ENCODE assay signal across 30 cellular contexts in the genomic region with DNA sequence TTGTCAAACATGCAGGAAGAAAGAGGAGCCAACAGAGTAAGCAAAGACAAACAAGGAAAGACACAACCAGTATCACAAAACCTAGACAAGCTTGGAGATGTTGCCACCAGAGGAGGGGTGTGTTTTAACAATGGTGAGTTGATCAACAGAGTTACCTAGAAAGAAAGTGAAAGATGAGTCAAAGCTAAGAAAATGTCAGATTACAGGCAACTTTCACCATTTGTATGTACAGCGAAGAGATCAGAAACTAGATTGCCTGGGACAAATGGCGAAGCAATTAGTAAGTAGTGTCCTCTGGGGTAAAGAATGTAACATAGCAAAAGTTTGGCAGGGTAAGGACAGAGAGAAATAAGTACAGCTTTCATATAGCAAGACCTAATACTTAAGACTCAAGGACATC. TPM values are rescaled to one million over a fixed set of nuclear protein-coding genes. Genes with fewer than 3 reads are reported as not detected.
DNase-seq lines count a peak whose midpoint lies in the region; ATAC-seq and TF ChIP-seq lines count a peak whose summit lies in the region.
"Had no signal": no experiment of that assay in that cellular context is flagged by ENCODE, and none has a peak within 500 bp of the region (broad histone marks: within the 10 kb centered on the region; RNA-seq: fewer than 3 reads in every experiment).

No MANE protein-coding gene starts in this region.

- H3K4me3 ChIP-seq in KMS-11 (IDR thresholded peaks at IDR 0.05; ENCODE audit: insufficient read depth, low read depth, low read length) (no peak overlapping the region), smooth muscle cell (no peak overlapping the region)
- H3K4me3 ChIP-seq: thoracic aorta had no signal

- 79% methylated on average over 2 of the region's 2 CpGs for WGBS in smooth muscle cell (ENCODE audit: low lambda C conversion rate)

- TF ChIP-seq CTCF in KMS-11 (conservative IDR thresholded peaks at IDR 0.05; ENCODE audit: low read depth, low read length) (no peak), smooth muscle cell (IDR thresholded peaks at IDR 0.05; ENCODE audit: borderline replicate concordance, insufficient read depth, poor library complexity, severe bottlenecking) (no peak)

- H3K36me3 ChIP-seq in KMS-11 (ENCODE audit: insufficient read depth) (no peaks in the 10 kb centered on the region), smooth muscle cell (ENCODE audit: low read depth) (no peaks in the 10 kb centered on the region)
- H3K36me3 ChIP-seq: thoracic aorta had no signal

- no peaks in the 10 kb centered on the region for H4K20me1 ChIP-seq in KMS-11 (ENCODE audit: insufficient read depth)
- no peaks in the 10 kb centered on the region for H4K20me1 ChIP-seq in smooth muscle cell (ENCODE audit: low read depth)

- H3K27me3 ChIP-seq in KMS-11 (ENCODE audit: insufficient read depth, low read depth) (no peaks in the 10 kb centered on the region), smooth muscle cell (ENCODE audit: low read depth) (peaks cover 15% of the 10 kb centered on the region)

- DNase-seq in smooth muscle cell (lab: John Stamatoyannopoulos, UW; ENCODE audit: unreplicated experiment) (no peak), AML-193 (lab: John Stamatoyannopoulos, UW) (no peak), AG20443 (ENCODE audit: low spot score) (no peak), NCI-H510A (lab: John Stamatoyannopoulos, UW) (no peak)
- DNase-seq: activated CD4-positive, alpha-beta T cell treated with anti-CD3 and anti-CD28 coated beads, Interleukin-2, amount 10 ng/mL, durations not matched to agents 24 days and 14 days; activated naive CD4-positive, alpha-beta T cell treated with anti-CD3 and anti-CD28 coated beads, Interleukin-2, amount 10 ng/mL, durations not matched to agents 7 days and 5 days; activated T-cell treated with anti-CD3 and anti-CD28 coated beads, Interleukin-2, amount 50 U/mL, for 48 hours; C1 segment of cervical spinal cord; Calu3; H9; head of caudate nucleus; kidney glomerular epithelial cell; NCI-H1105; NCI-H187 treated with DMSO at 0.1 percent for 48 hours; NCI-H524 treated with DMSO at 0.1 percent for 48 hours; NK-92 treated with Interleukin-12 subunit alpha and Interleukin-12 subunit beta, amount 100 ng/mL, for 24 hours; PC-3; SHP77; stimulated activated naive CD4-positive, alpha-beta T cell treated with Interleukin-2 at 50 U/mL for 16 hours had no signal

- H3K4me1 ChIP-seq in KMS-11 (ENCODE audit: low read depth, poor library complexity, severe bottlenecking) (peaks cover 39% of the 10 kb centered on the region), smooth muscle cell (ENCODE audit: low read depth) (peaks cover 2% of the 10 kb centered on the region)

- H3K79me2 ChIP-seq in KMS-11 (ENCODE audit: insufficient read depth, low read depth), result no peaks in the 10 kb centered on the region
- H3K79me2 ChIP-seq in smooth muscle cell (ENCODE audit: low read depth), result no peaks in the 10 kb centered on the region

- H2AFZ ChIP-seq in KMS-11 (ENCODE audit: low read depth) (no peak overlapping the region), smooth muscle cell (ENCODE audit: low read depth) (no peak overlapping the region)

- ATAC-seq in GM18517 (IDR thresholded peaks at IDR 0.05; ENCODE audit: unreplicated experiment), result peak; percentile 40
- ATAC-seq in GM19455 (IDR thresholded peaks at IDR 0.05; ENCODE audit: unreplicated experiment), result peak; percentile 35
- ATAC-seq in HG02885 (IDR thresholded peaks at IDR 0.05; ENCODE audit: poor library complexity, unreplicated experiment), result peak; percentile 58
- ATAC-seq: PC-3 had no signal

- no peaks in the 10 kb centered on the region for H3K9me3 ChIP-seq in smooth muscle cell (replicated peaks; ENCODE audit: low read depth)
- H3K9me3 ChIP-seq: thoracic aorta had no signal

- H3K4me2 ChIP-seq in KMS-11, result peak overlapping the region; percentile 39
- H3K4me2 ChIP-seq in smooth muscle cell, result no peak overlapping the region

- H3K27ac ChIP-seq in KMS-11 (no peak overlapping the region), smooth muscle cell (ENCODE audit: low read depth) (no peak overlapping the region)
- H3K27ac ChIP-seq: epithelial cell of prostate, thoracic aorta, VCaP had no signal

- no peaks in the 10 kb centered on the region for H3F3A ChIP-seq in smooth muscle cell (ENCODE audit: low read depth)

- H3K9ac ChIP-seq in KMS-11, result no peak overlapping the region
- no peak overlapping the region for H3K9ac ChIP-seq in smooth muscle cell (ENCODE audit: low read depth)

RNA-seq across cellular contexts. Expression of a gene that starts 51.6 kb away (rescaled TPM):
- not detected in 2 replicates for total RNA-seq in smooth muscle cell
- 0.12 TPM in 1 of 2 replicates, not detected in the other for polyA plus RNA-seq in smooth muscle cell
- total RNA-seq: activated CD4-positive, alpha-beta T cell treated with anti-CD3 and anti-CD28 coated beads, Interleukin-2, amount 10 ng/mL, durations not matched to agents 24 days and 14 days; Calu3; lung microvascular endothelial cell; mucosa of gallbladder; osteocyte; thoracic aorta had no signal
- polyA plus RNA-seq: AG04450 had no signal
